Comparison of ENCODE assay signal across 1 cellular context in genomic region chr19:36665832-36666231, GRCh38.
TF ChIP-seq lines count a peak whose summit lies in the region.

No MANE protein-coding gene starts in this region.

TF ChIP-seq in WTC11, 78 proteins besides CTCF, POLR2A, EP300 and RAD21 (continued from another document):
- TF ChIP-seq, protein P1, sequence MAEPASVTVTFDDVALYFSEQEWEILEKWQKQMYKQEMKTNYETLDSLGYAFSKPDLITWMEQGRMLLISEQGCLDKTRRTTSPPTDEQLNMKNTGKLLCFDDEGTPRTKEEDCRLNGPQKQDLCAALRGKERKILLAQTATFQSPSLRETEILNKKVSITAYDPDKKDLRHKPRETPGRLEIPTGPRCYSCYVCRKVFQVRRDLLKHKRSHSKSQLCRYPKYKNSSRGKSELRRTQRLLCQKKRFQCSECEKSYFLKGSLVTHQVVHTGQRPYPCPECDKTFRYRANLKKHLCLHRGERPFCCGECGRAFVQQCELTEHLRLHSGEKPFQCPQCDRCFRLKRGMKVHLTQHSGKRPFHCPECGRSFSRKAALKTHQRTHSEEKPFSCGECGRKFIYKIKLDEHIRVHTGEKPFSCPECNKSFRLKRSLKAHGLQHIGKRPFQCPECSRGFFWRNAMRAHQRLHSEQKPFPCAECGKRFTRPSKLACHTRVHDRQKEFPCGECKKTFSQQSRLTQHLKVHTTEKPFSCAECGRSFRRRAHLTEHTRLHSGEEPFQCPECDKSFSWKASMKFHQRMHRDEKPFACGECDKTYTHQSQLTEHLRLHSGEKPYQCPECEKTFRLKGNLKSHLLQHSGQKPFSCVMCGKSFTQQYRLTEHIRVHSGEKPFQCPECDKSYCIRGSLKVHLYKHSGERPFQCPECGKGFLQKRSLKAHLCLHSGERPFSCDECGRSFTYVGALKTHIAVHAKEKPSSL (CRISPR knock-in tag; conservative IDR thresholded peaks at IDR 0.05), result no peak
- no peak for TF ChIP-seq ZNF138 (CRISPR knock-in tag; conservative IDR thresholded peaks at IDR 0.05)
- no peak for TF ChIP-seq OVOL2 (CRISPR knock-in tag; IDR thresholded peaks at IDR 0.05; ENCODE audit: borderline replicate concordance)
- no peak for TF ChIP-seq ZNF121 (CRISPR knock-in tag; IDR thresholded peaks at IDR 0.05)
- TF ChIP-seq, protein P2, sequence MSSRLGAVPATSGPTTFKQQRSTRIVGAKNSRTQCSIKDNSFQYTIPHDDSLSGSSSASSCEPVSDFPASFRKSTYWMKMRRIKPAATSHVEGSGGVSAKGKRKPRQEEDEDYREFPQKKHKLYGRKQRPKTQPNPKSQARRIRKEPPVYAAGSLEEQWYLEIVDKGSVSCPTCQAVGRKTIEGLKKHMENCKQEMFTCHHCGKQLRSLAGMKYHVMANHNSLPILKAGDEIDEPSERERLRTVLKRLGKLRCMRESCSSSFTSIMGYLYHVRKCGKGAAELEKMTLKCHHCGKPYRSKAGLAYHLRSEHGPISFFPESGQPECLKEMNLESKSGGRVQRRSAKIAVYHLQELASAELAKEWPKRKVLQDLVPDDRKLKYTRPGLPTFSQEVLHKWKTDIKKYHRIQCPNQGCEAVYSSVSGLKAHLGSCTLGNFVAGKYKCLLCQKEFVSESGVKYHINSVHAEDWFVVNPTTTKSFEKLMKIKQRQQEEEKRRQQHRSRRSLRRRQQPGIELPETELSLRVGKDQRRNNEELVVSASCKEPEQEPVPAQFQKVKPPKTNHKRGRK (CRISPR knock-in tag; IDR thresholded peaks at IDR 0.05; ENCODE audit: borderline replicate concordance), result no peak
- TF ChIP-seq ZNF671 (CRISPR knock-in tag; IDR thresholded peaks at IDR 0.05), result no peak
- TF ChIP-seq, protein P3, sequence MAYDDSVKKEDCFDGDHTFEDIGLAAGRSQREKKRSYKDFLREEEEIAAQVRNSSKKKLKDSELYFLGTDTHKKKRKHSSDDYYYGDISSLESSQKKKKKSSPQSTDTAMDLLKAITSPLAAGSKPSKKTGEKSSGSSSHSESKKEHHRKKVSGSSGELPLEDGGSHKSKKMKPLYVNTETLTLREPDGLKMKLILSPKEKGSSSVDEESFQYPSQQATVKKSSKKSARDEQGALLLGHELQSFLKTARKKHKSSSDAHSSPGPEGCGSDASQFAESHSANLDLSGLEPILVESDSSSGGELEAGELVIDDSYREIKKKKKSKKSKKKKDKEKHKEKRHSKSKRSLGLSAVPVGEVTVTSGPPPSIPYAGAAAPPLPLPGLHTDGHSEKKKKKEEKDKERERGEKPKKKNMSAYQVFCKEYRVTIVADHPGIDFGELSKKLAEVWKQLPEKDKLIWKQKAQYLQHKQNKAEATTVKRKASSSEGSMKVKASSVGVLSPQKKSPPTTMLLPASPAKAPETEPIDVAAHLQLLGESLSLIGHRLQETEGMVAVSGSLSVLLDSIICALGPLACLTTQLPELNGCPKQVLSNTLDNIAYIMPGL (CRISPR knock-in tag; IDR thresholded peaks at IDR 0.05), result no peak
- TF ChIP-seq TP53 (CRISPR knock-in tag; IDR thresholded peaks at IDR 0.05), result no peak
- TF ChIP-seq MYBL2 (CRISPR knock-in tag; IDR thresholded peaks at IDR 0.05), result no peak
- no peak for TF ChIP-seq ZNF423 (CRISPR knock-in tag; IDR thresholded peaks at IDR 0.05)
- no peak for TF ChIP-seq CREB1 (CRISPR knock-in tag; IDR thresholded peaks at IDR 0.05)
- TF ChIP-seq E2F5 (CRISPR knock-in tag; IDR thresholded peaks at IDR 0.05), result no peak
- TF ChIP-seq PREB (CRISPR knock-in tag; IDR thresholded peaks at IDR 0.05; ENCODE audit: borderline replicate concordance), result no peak
